8 cellular contexts compared by ENCODE assay signal in the genomic region with DNA sequence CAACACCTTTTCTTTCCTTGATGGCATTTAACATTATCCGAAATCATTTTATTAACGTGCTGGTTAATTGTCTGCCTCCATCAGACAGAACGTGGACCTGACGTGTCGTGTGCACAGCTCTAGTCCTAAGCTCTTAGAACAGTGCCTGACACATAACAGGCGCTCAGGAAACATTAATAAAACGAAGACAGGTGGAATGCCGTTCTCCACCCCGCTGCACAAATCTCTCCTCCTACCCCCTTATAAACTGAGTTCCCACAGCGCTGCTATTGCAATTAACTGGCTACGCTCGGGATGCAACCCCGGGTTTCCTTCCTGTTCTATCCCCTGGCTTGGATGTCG. TPM values are rescaled to one million over a fixed set of nuclear protein-coding genes. Genes with fewer than 3 reads are reported as not detected.
DNase-seq lines count a peak whose midpoint lies in the region; ATAC-seq, FAIRE-seq and TF ChIP-seq lines count a peak whose summit lies in the region.

No MANE protein-coding gene starts in this region.

- ATAC-seq in HG02588 (IDR thresholded peaks at IDR 0.05; ENCODE audit: unreplicated experiment), result peak; percentile 2
- peak; percentile 19 for ATAC-seq in stimulated activated naive CD8-positive, alpha-beta T cell treated with anti-CD3 and anti-CD28 coated beads, Interleukin-15, amount 100 ng/mL, for 72 hours

- H3K27me3 Mint-ChIP-seq in stimulated activated naive CD8-positive, alpha-beta T cell treated with anti-CD3 and anti-CD28 coated beads, Interleukin-15, amount 100 ng/mL, for 72 hours, result no peaks in the 10 kb centered on the region

- peaks cover 6% of the 10 kb centered on the region for H4K20me1 ChIP-seq in keratinocyte (ENCODE audit: control insufficient read depth, extremely low read depth, insufficient read depth, low read length)

- TF ChIP-seq CTCF in adrenal gland (IDR thresholded peaks at IDR 0.05) (no peak), keratinocyte (optimal IDR thresholded peaks at IDR 0.05 in 1 of 3, IDR thresholded peaks at IDR 0.05 in 1 of 3, conservative IDR thresholded peaks at IDR 0.05 in 1 of 3; ENCODE audit: extremely low read depth in 1 of 3, insufficient read depth in 2 of 3, low read length in 3 of 3) (no peak)

- dilution Hi-C loops in keratinocyte (cut with MboI; ENCODE audit: extremely low pct_ligation_motif_present, low sequenced_read_pairs), result no loop called here

- H3K4me1 ChIP-seq in adrenal gland (replicated peaks in 1 of 2) (peaks cover 11 to 29% of the 10 kb centered on the region in 2 donors), keratinocyte (ENCODE audit: control insufficient read depth, extremely low read depth, insufficient read depth, low read length) (peaks cover 28% of the 10 kb centered on the region)

- no peaks in the 10 kb centered on the region for H3K9me1 ChIP-seq in keratinocyte (ENCODE audit: control insufficient read depth, extremely low read depth, insufficient read depth, low read length)

- H3K27ac ChIP-seq in adrenal gland (peak overlapping the region in 4 of 5 donors; percentile 80 to 96 (median 87)), keratinocyte (ENCODE audit: control insufficient read depth, insufficient read depth, low read length) (peak overlapping the region; percentile 100)

- TF ChIP-seq POLR2A in adrenal gland (IDR thresholded peaks at IDR 0.05), result no peak

- intact Hi-C loops in adrenal gland (cut with DNase I), result no loop called here

- peak; percentile 41 for FAIRE-seq in keratinocyte (lab: Jason Lieb, UNC)

- H3K4me2 ChIP-seq in keratinocyte (ENCODE audit: control insufficient read depth, extremely low read depth, insufficient read depth, low read depth, low read length), result peak overlapping the region; percentile 96

- H3K27me3 ChIP-seq in adrenal gland (no peaks in the 10 kb centered on the region), keratinocyte (ENCODE audit: control insufficient read depth, extremely low read depth, insufficient read depth, low read length) (no peaks in the 10 kb centered on the region)

- 0 to 1% (median 1%) methylated on average over 12 to 14 of the region's 14 CpGs for WGBS in adrenal gland, 4 donors

- DNase-seq in NCI-H1417 (lab: John Stamatoyannopoulos, UW) (peak in 2 of 3 experiments; percentile 38 to 87), NCI-H1417 treated with DMSO at 0.1 percent for 48 hours (lab: John Stamatoyannopoulos, UW) (no peak), NCI-H2081 treated with DMSO at 0.1 percent for 48 hours (lab: John Stamatoyannopoulos, UW) (peak; percentile 9), adrenal gland (no peak), keratinocyte (ENCODE audit: low read depth, low spot score) (no peak), D341Med (ENCODE audit: low spot score) (no peak)
- DNase-seq in stimulated activated naive CD8-positive, alpha-beta T cell treated with anti-CD3 and anti-CD28 coated beads, Interleukin-15, amount 100 ng/mL, for 72 hours, result no peak

- no peaks in the 10 kb centered on the region for H3K36me3 ChIP-seq in adrenal gland (replicated peaks in 1 of 2)
- peaks cover 2 to 9% of the 10 kb centered on the region in 2 experiments for H3K36me3 ChIP-seq in keratinocyte (ENCODE audit: control insufficient read depth in 2 of 2, extremely low read depth in 1 of 2, insufficient read depth in 2 of 2, low read length in 2 of 2)

- H3K9me3 ChIP-seq in adrenal gland (replicated peaks in 1 of 3), result no peaks in the 10 kb centered on the region
- H3K9me3 ChIP-seq in keratinocyte (ENCODE audit: control insufficient read depth, low read depth, low read length), result no peaks in the 10 kb centered on the region

- H2AFZ ChIP-seq in keratinocyte (ENCODE audit: control insufficient read depth, low read length), result peak overlapping the region; percentile 73

- peak overlapping the region; percentile 100 for H3K27ac Mint-ChIP-seq in stimulated activated naive CD8-positive, alpha-beta T cell treated with anti-CD3 and anti-CD28 coated beads, Interleukin-15, amount 100 ng/mL, for 72 hours

- H3K9ac ChIP-seq in keratinocyte (ENCODE audit: control insufficient read depth, extremely low read depth, insufficient read depth, low read length), result peak overlapping the region; percentile 98

- H3K4me3 ChIP-seq in adrenal gland, result peak overlapping the region; percentile 20 to 78 (median 60)
- peak overlapping the region; percentile 63 to 96 (median 93) for H3K4me3 ChIP-seq in keratinocyte (ENCODE audit: control insufficient read depth in 2 of 3, extremely low read depth in 1 of 3, insufficient read depth in 2 of 3, low read depth in 1 of 3, low read length in 3 of 3)

- peaks cover 38% of the 10 kb centered on the region for H3K4me1 Mint-ChIP-seq in stimulated activated naive CD8-positive, alpha-beta T cell treated with anti-CD3 and anti-CD28 coated beads, Interleukin-15, amount 100 ng/mL, for 72 hours

- peaks cover 54% of the 10 kb centered on the region for H3K79me2 ChIP-seq in keratinocyte (ENCODE audit: control insufficient read depth, insufficient read depth, low read length)

- no peaks in the 10 kb centered on the region for H3K9me3 Mint-ChIP-seq in stimulated activated naive CD8-positive, alpha-beta T cell treated with anti-CD3 and anti-CD28 coated beads, Interleukin-15, amount 100 ng/mL, for 72 hours

- peak overlapping the region; percentile 91 to 99 for H3K4me3 Mint-ChIP-seq in stimulated activated naive CD8-positive, alpha-beta T cell treated with anti-CD3 and anti-CD28 coated beads, Interleukin-15, amount 100 ng/mL, for 72 hours

RNA-seq across cellular contexts. Expression of gene FARSB, which starts 0.5 kb away (rescaled TPM):
- 10 to 100 TPM in 5 of 8 donors, 1 to 10 TPM in 3; 7.2 to 25.0 (median 11.6) TPM for total RNA-seq in adrenal gland
- polyA plus RNA-seq in adrenal gland (10 to 100 TPM; 14.5 to 55.9 (median 15.6) TPM), keratinocyte (40.0 to 68.8 TPM (median 53.3 TPM) in 3 replicates)
- polyA plus RNA-seq in keratinocyte (2011; ENCODE audit: low read depth), result 15.8 TPM
- 42.7 and 85.4 TPM in 2 replicates for polyA plus RNA-seq in keratinocyte (2011; cell fraction: cytosol; rRNA removed)
- polyA plus RNA-seq in keratinocyte (2011; cell fraction: nucleus; rRNA removed), result 39.9 and 43.0 TPM in 2 replicates
- polyA plus RNA-seq in keratinocyte (2012; ENCODE audit: low replicate concordance), result 30.7 and 44.8 TPM in 2 replicates
- 16.1 to 52.8 TPM (median 31.9 TPM) in 3 replicates for polyA minus RNA-seq in keratinocyte
- 20.0 TPM for polyA minus RNA-seq in keratinocyte (2011; cell fraction: cytosol; rRNA and poly(A)+ RNA removed)
- 16.9 and 36.3 TPM in 2 replicates for polyA minus RNA-seq in keratinocyte (2011; cell fraction: nucleus; rRNA and poly(A)+ RNA removed)

RNA-seq across cellular contexts. Expression of gene MOGAT1, which starts 16.1 kb away (rescaled TPM):
- not detected for total RNA-seq in adrenal gland
- polyA plus RNA-seq in adrenal gland (under 1 TPM in 1 of 3 donors, not detected in 2; 0.20 TPM), keratinocyte (not detected in 3 replicates)
- not detected for polyA plus RNA-seq in keratinocyte (2011; ENCODE audit: low read depth)
- polyA plus RNA-seq in keratinocyte (2011; cell fraction: cytosol; rRNA removed), result not detected in 2 replicates
- not detected in 2 replicates for polyA plus RNA-seq in keratinocyte (2011; cell fraction: nucleus; rRNA removed)
- not detected in 2 replicates for polyA plus RNA-seq in keratinocyte (2012; ENCODE audit: low replicate concordance)
- not detected in 3 replicates for polyA minus RNA-seq in keratinocyte
- polyA minus RNA-seq in keratinocyte (2011; cell fraction: cytosol; rRNA and poly(A)+ RNA removed), result not detected
- not detected in 2 replicates for polyA minus RNA-seq in keratinocyte (2011; cell fraction: nucleus; rRNA and poly(A)+ RNA removed)

Comparison
In these comparisons a context has a peak if more than half of its experiments do, and no peak if none do; other contexts are left out.
1. DNase-seq: peak in NCI-H1417 (2 of 3) and NCI-H2081 treated with DMSO at 0.1 percent for 48 hours (single experiment); none in NCI-H1417 treated with DMSO at 0.1 percent for 48 hours (single experiment), adrenal gland (0 of 7), keratinocyte (single experiment), stimulated activated naive CD8-positive, alpha-beta T cell treated with anti-CD3 and anti-CD28 coated beads, Interleukin-15, amount 100 ng/mL, for 72 hours (0 of 2) and D341Med (single experiment).